In genomic region chr3:139427283-139428060, GRCh38 we compare ENCODE assay signal across 8 cellular contexts. TPM values are rescaled to one million over a fixed set of nuclear protein-coding genes. Genes with fewer than 3 reads are reported as not detected.
DNase-seq lines count a peak whose midpoint lies in the region; ATAC-seq, FAIRE-seq and TF ChIP-seq lines count a peak whose summit lies in the region.

No MANE protein-coding gene starts in this region.

- peak; percentile 66 for FAIRE-seq in D721Med (lab: Jason Lieb, UNC)

- H3K9me3 ChIP-seq in adrenal gland (replicated peaks in 1 of 3) (no peaks in the 10 kb centered on the region), right atrium auricular region (no peaks in the 10 kb centered on the region), gastrocnemius medialis (no peaks in the 10 kb centered on the region)

- H3K27me3 ChIP-seq in adrenal gland (no peaks in the 10 kb centered on the region), right atrium auricular region (no peaks in the 10 kb centered on the region), gastrocnemius medialis (no peaks in the 10 kb centered on the region)

- no peak for TF ChIP-seq POLR2A in adrenal gland (IDR thresholded peaks at IDR 0.05)
- no peak for TF ChIP-seq POLR2A in gastrocnemius medialis (IDR thresholded peaks at IDR 0.05)

- H3K4me3 ChIP-seq in adrenal gland = no peak overlapping the region
- no peak overlapping the region for H3K4me3 ChIP-seq in right atrium auricular region
- H3K4me3 ChIP-seq in gastrocnemius medialis = no peak overlapping the region

- H3K36me3 ChIP-seq in adrenal gland (replicated peaks in 1 of 2) (no peaks in the 10 kb centered on the region), right atrium auricular region (no peaks in the 10 kb centered on the region), gastrocnemius medialis (no peaks in the 10 kb centered on the region)

- H3K4me1 ChIP-seq in adrenal gland (replicated peaks in 1 of 2) = no peaks in the 10 kb centered on the region
- no peaks in the 10 kb centered on the region for H3K4me1 ChIP-seq in right atrium auricular region
- H3K4me1 ChIP-seq in gastrocnemius medialis = peaks cover 9 to 11% of the 10 kb centered on the region in 2 donors

- intact Hi-C loops in adrenal gland (cut with DNase I) (loop anchor here (5.0 kb wide), 1 partner anchor 135 kb away; no protein-coding TSS in a partner anchor), gastrocnemius medialis (cut with DNase I; ENCODE audit: low total_unique reads) (loop anchor here (2.0 to 5.0 kb wide), 3 partner anchors 135 to 1435 kb away; partner anchors contain the start of gene CLSTN2)

- H3K27ac ChIP-seq in adrenal gland (no peak overlapping the region), right atrium auricular region (no peak overlapping the region), gastrocnemius medialis (no peak overlapping the region)

- DNase-seq in D721Med (ENCODE audit: insufficient read length, low spot score) (no peak), NCI-H510A treated with DMSO at 0.1 percent for 48 hours (lab: John Stamatoyannopoulos, UW) (peak; percentile 55), adrenal gland (peak in 4 of 7 donors; percentile 16 to 34 (median 26)), right atrium auricular region (ENCODE audit: low spot score) (no peak), gastrocnemius medialis (no peak)

- in situ Hi-C loops in gastrocnemius medialis (cut with MboI; ENCODE audit: low sequenced_read_pairs in 4 of 4) = loop anchor here (10.0 to 25.0 kb wide), 4 partner anchors 135 to 1437 kb away; partner anchors contain the start of gene CLSTN2 (in 1 of the 4)

- WGBS in adrenal gland, 4 donors = 49 to 59% (median 57%) methylated on average over 7 of the region's 7 CpGs

- peak; percentile 95 for ATAC-seq in GM19351 (IDR thresholded peaks at IDR 0.05; ENCODE audit: unreplicated experiment)
- ATAC-seq in HG03558 (IDR thresholded peaks at IDR 0.05; ENCODE audit: extremely low read depth, unreplicated experiment) = peak; percentile 70
- peak; percentile 95 to 97 for ATAC-seq in gastrocnemius medialis
- no peak for ATAC-seq in HG03045 (IDR thresholded peaks at IDR 0.05; ENCODE audit: unreplicated experiment)

- TF ChIP-seq CTCF in D721Med (IDR thresholded peaks at IDR 0.05; ENCODE audit: insufficient read depth, missing control alignments) (peak; percentile 89), adrenal gland (IDR thresholded peaks at IDR 0.05) (peak; percentile 82 to 97 (median 90)), right atrium auricular region (IDR thresholded peaks at IDR 0.05) (peak; percentile 72 to 88), gastrocnemius medialis (IDR thresholded peaks at IDR 0.05 in 4 of 5, conservative IDR thresholded peaks at IDR 0.05 in 1 of 5) (peak; percentile 59 to 80 (median 67))

RNA-seq across cellular contexts. Expression of gene COPB2, which starts 38.0 kb away (rescaled TPM):
- 100 to 1,000 TPM in 6 of 8 donors, 10 to 100 TPM in 2; 80.8 to 192 (median 126) TPM for total RNA-seq in adrenal gland
- 100 to 1,000 TPM in 1 of 3 donors, 10 to 100 TPM in 2; 28.1 to 190 (median 29.4) TPM for polyA plus RNA-seq in adrenal gland
- 10 to 100 TPM; 53.4 to 65.8 TPM for total RNA-seq in right atrium auricular region
- total RNA-seq in gastrocnemius medialis = 10 to 100 TPM; 38.9 to 43.4 (median 42.1) TPM

RNA-seq across cellular contexts. Expression of gene RBP2, which starts 48.8 kb away (rescaled TPM):
- total RNA-seq in adrenal gland (1 to 10 TPM in 1 of 8 donors, not detected in 7; 2.2 TPM), right atrium auricular region (not detected), gastrocnemius medialis (not detected)
- 1 to 10 TPM in 1 of 3 donors, under 1 TPM in 2; 0.71 to 1.9 (median 0.99) TPM for polyA plus RNA-seq in adrenal gland

Comparison
In these comparisons a context has a peak if more than half of its experiments do, and no peak if none do; other contexts are left out.
1. DNase-seq: peak in NCI-H510A treated with DMSO at 0.1 percent for 48 hours (single experiment) and adrenal gland (4 of 7); none in D721Med (single experiment), right atrium auricular region (single experiment) and gastrocnemius medialis (0 of 2).
2. Peak in every context shown above with its lines, with median percentiles within 50 percentile points of each other: CTCF ChIP-seq.